ENCODE assay signal across 19 cellular contexts in genomic region chr18:68694316-68694715, GRCh38. TPM values are rescaled to one million over a fixed set of nuclear protein-coding genes. Genes with fewer than 3 reads are reported as not detected.
DNase-seq lines count a peak whose midpoint lies in the region; ATAC-seq and TF ChIP-seq lines count a peak whose summit lies in the region.
"Had no signal": no experiment of that assay in that cellular context is flagged by ENCODE, and none has a peak within 500 bp of the region (broad histone marks: within the 10 kb centered on the region; RNA-seq: fewer than 3 reads in every experiment).

No MANE protein-coding gene starts in this region.

- 33 to 41% methylated on average over 11 of the region's 11 CpGs for WGBS in aorta, 2 donors

- ATAC-seq in stimulated activated naive CD8-positive, alpha-beta T cell treated with anti-CD3 and anti-CD28 coated beads, Interleukin-15, amount 100 ng/mL, for 72 hours, result peak; percentile 12
- no peak for ATAC-seq in stimulated activated naive CD8-positive, alpha-beta T cell treated with anti-CD3 and anti-CD28 coated beads, Interleukin-15, Interleukin-2, amounts not matched to agents 100 U/mL and 50 U/mL, for 24 hours
- no peak for ATAC-seq in aorta (ENCODE audit: low FRiP score)
- no peak for ATAC-seq in GM18520 (IDR thresholded peaks at IDR 0.05; ENCODE audit: unreplicated experiment)
- ATAC-seq: A549, GM12878 had no signal

- H3K4me1 ChIP-seq in aorta (ENCODE audit: control insufficient read depth in 1 of 2, insufficient read depth in 2 of 2, low read length in 2 of 2) (no peaks in the 10 kb centered on the region), A673 (ENCODE audit: insufficient read depth, low read length, poor library complexity, severe bottlenecking) (peaks cover 6% of the 10 kb centered on the region)

- no TSS peak for BruUV-seq in A673 (replicated peaks; lab: Mats Ljungman, UMichigan)

- H3K27ac Mint-ChIP-seq in stimulated activated naive CD8-positive, alpha-beta T cell treated with anti-CD3 and anti-CD28 coated beads, Interleukin-15, amount 100 ng/mL, for 72 hours, result no peak overlapping the region

- intact Hi-C loops in dorsolateral prefrontal cortex (cut with DNase I) (no loop called here), aorta (cut with DNase I) (no loop called here), A673 (cut with micrococcal nuclease; ENCODE audit: unreplicated experiment) (no loop called here)

- H3K36me3 ChIP-seq in aorta (ENCODE audit: control insufficient read depth in 1 of 2, insufficient read depth in 2 of 2, low read length in 1 of 2) (peaks cover 2 to 4% of the 10 kb centered on the region in 2 donors), A673 (ENCODE audit: insufficient read depth, low read length, poor library complexity, severe bottlenecking) (peaks cover 52% of the 10 kb centered on the region)

- H3K4me3 Mint-ChIP-seq in stimulated activated naive CD8-positive, alpha-beta T cell treated with anti-CD3 and anti-CD28 coated beads, Interleukin-15, amount 100 ng/mL, for 72 hours, result no peak overlapping the region

- CTCF ChIA-PET in A673 (lab: Charles Lee), result no interaction called here

- no peaks in the 10 kb centered on the region for H3K4me1 Mint-ChIP-seq in stimulated activated naive CD8-positive, alpha-beta T cell treated with anti-CD3 and anti-CD28 coated beads, Interleukin-15, amount 100 ng/mL, for 72 hours

- no peaks in the 10 kb centered on the region for H3K9me3 Mint-ChIP-seq in stimulated activated naive CD8-positive, alpha-beta T cell treated with anti-CD3 and anti-CD28 coated beads, Interleukin-15, amount 100 ng/mL, for 72 hours

- DNase-seq in stimulated activated naive CD8-positive, alpha-beta T cell treated with anti-CD3 and anti-CD28 coated beads, Interleukin-15, amount 100 ng/mL, for 72 hours, result no peak
- no peak for DNase-seq in stimulated activated naive CD8-positive, alpha-beta T cell treated with anti-CD3 and anti-CD28 coated beads, Interleukin-15, Interleukin-2, amounts not matched to agents 100 U/mL and 50 U/mL, for 24 hours
- DNase-seq in dorsolateral prefrontal cortex (peak in 9 of 10 donors; percentile 44 to 86 (median 73)), midbrain (lab: John Stamatoyannopoulos, UW) (peak; percentile 35), aorta (peak; percentile 61 to 73), A673 (ENCODE audit: low spot score) (no peak)
- DNase-seq in stimulated activated naive CD4-positive, alpha-beta T cell (lab: John Stamatoyannopoulos, UW), result no peak
- DNase-seq: DND-41, GDM1, GOT3, NCI-H1417 treated with DMSO at 0.1 percent for 48 hours, NCI-H2029, NCI-H2171, NCI-H774, RPMI8226 had no signal

- H3K27ac ChIP-seq in dorsolateral prefrontal cortex, result peak overlapping the region in 50 of 59 donors; percentile 13 to 85 (median 60)
- no peak overlapping the region for H3K27ac ChIP-seq in aorta (ENCODE audit: low read depth in 1 of 2, low read length in 2 of 2)
- no peak overlapping the region for H3K27ac ChIP-seq in A673 (ENCODE audit: low read depth, low read length, poor library complexity, severe bottlenecking)
- H3K27ac ChIP-seq: A549, C4-2B had no signal

- no peak overlapping the region for H3K4me3 ChIP-seq in dorsolateral prefrontal cortex
- H3K4me3 ChIP-seq in aorta (ENCODE audit: low read length in 2 of 2), result no peak overlapping the region
- no peak overlapping the region for H3K4me3 ChIP-seq in A673 (ENCODE audit: low read depth, low read length, poor library complexity, severe bottlenecking)
- H3K4me3 ChIP-seq: A549, GM12878 had no signal

- POLR2A ChIA-PET in A673 (lab: Charles Lee; ENCODE audit: low non-redundant PET), result no interaction called here

- no peaks in the 10 kb centered on the region for H3K27me3 Mint-ChIP-seq in stimulated activated naive CD8-positive, alpha-beta T cell treated with anti-CD3 and anti-CD28 coated beads, Interleukin-15, amount 100 ng/mL, for 72 hours

- H3K9me3 ChIP-seq in aorta (ENCODE audit: control insufficient read depth, low read length) (no peaks in the 10 kb centered on the region), A673 (ENCODE audit: low read depth, low read length, poor library complexity, severe bottlenecking) (no peaks in the 10 kb centered on the region)
- H3K9me3 ChIP-seq: A549 had no signal

- TF ChIP-seq CTCF in dorsolateral prefrontal cortex (IDR thresholded peaks at IDR 0.05 in 54 of 56, conservative IDR thresholded peaks at IDR 0.05 in 2 of 56; ENCODE audit: low read depth in 1 of 56, partially characterized antibody in 56 of 56) (no peak), A673 (conservative IDR thresholded peaks at IDR 0.05; ENCODE audit: low read depth, low read length) (no peak)

- H3K27me3 ChIP-seq in dorsolateral prefrontal cortex, result no peaks in the 10 kb centered on the region
- H3K27me3 ChIP-seq in aorta (ENCODE audit: control insufficient read depth in 1 of 2, insufficient read depth in 2 of 2, low read length in 1 of 2), result no peaks in the 10 kb centered on the region
- no peaks in the 10 kb centered on the region for H3K27me3 ChIP-seq in A673 (replicated peaks; ENCODE audit: insufficient read depth, low read depth, low read length, poor library complexity)

RNA-seq across cellular contexts. Expression of gene TMX3, which starts 20.6 kb away (rescaled TPM):
- 10 to 100 TPM; 23.9 to 86.2 (median 57.2) TPM for total RNA-seq in dorsolateral prefrontal cortex
- 10 to 100 TPM; 52.3 to 59.6 TPM for total RNA-seq in aorta
- 10 to 100 TPM; 23.2 to 33.8 TPM for polyA plus RNA-seq in aorta
- total RNA-seq in A673 (2021), result 56.0 and 58.7 TPM in 2 replicates

Comparison
In these comparisons a context has a peak if more than half of its experiments do, and no peak if none do; other contexts are left out.
1. DNase-seq: peak in dorsolateral prefrontal cortex (9 of 10), midbrain (single experiment) and aorta (2 of 2); none in stimulated activated naive CD8-positive, alpha-beta T cell treated with anti-CD3 and anti-CD28 coated beads, Interleukin-15, amount 100 ng/mL, for 72 hours (0 of 2), stimulated activated naive CD8-positive, alpha-beta T cell treated with anti-CD3 and anti-CD28 coated beads, Interleukin-15, Interleukin-2, amounts not matched to agents 100 U/mL and 50 U/mL, for 24 hours (single experiment), stimulated activated naive CD4-positive, alpha-beta T cell (0 of 6) and A673 (single experiment).
2. H3K27ac ChIP-seq: peak in dorsolateral prefrontal cortex (50 of 59); none in aorta (0 of 2) and A673 (single experiment).